Comparison of ENCODE assay signal across 9 cellular contexts in genomic region chr12:106345739-106346138, GRCh38. TPM values are rescaled to one million over a fixed set of nuclear protein-coding genes. Genes with fewer than 3 reads are reported as not detected.
A peak's percentile ranks its signal among the peaks of the same experiment; 100 is the strongest.
DNase-seq lines count a peak whose midpoint lies in the region; ATAC-seq and TF ChIP-seq lines count a peak whose summit lies in the region.
"Had no signal": no experiment of that assay in that cellular context is flagged by ENCODE, and none has a peak within 500 bp of the region (broad histone marks: within the 10 kb centered on the region; RNA-seq: fewer than 3 reads in every experiment).

No MANE protein-coding gene starts in this region.

- H3K27ac ChIP-seq in HEK293 (ENCODE audit: extremely low read depth, low read depth, low read length) = no peak overlapping the region
- no peak overlapping the region for H3K27ac ChIP-seq in foreskin keratinocyte

- DNase-seq in AG09319 (ENCODE audit: extremely low read depth, low read depth) (no peak), SKM-1 (lab: John Stamatoyannopoulos, UW; ENCODE audit: unreplicated experiment) (peak; percentile 1), foreskin keratinocyte (peak; percentile 73 to 77), progenitor cell of endocrine pancreas (ENCODE audit: low spot score, unreplicated experiment) (no peak), germinal center (ENCODE audit: low spot score) (no peak), DMS79 (lab: John Stamatoyannopoulos, UW) (no peak)

- H3K36me3 Mint-ChIP-seq in progenitor cell of endocrine pancreas (ENCODE audit: insufficient read depth) = peaks cover 2% of the 10 kb centered on the region

- CTCF ChIA-PET in HEK293 (lab: Yijun Ruan, JAX) = interaction anchor here (0.7 to 1.4 kb wide), 6 partner anchors 9 to 119 kb away, joined by 3 to 9 read pairs (median 4); partner anchors contain the start of gene POLR3B

- no peak overlapping the region for H3K27ac Mint-ChIP-seq in progenitor cell of endocrine pancreas
- H3K27ac Mint-ChIP-seq: stimulated activated naive CD8-positive, alpha-beta T cell treated with anti-CD3 and anti-CD28 coated beads, Interleukin-15, Interleukin-2, amounts not matched to agents 100 ng/mL and 50 ng/mL, for 24 hours had no signal

- peaks cover 0 to 3% of the 10 kb centered on the region in 2 experiments; a peak in 2 of 3 replicates for H3K36me3 ChIP-seq in HEK293 (ENCODE audit: control insufficient read depth in 2 of 2, insufficient read depth in 1 of 2, low read length in 2 of 2)

- H3K9me3 ChIP-seq in HEK293 (ENCODE audit: control insufficient read depth, insufficient read depth, low read depth, low read length) = no peaks in the 10 kb centered on the region

- no peak overlapping the region for H3K4me3 ChIP-seq in HEK293 (ENCODE audit: low read depth, low read length)

- no peak overlapping the region for H3K4me3 Mint-ChIP-seq in progenitor cell of endocrine pancreas (ENCODE audit: low read depth)
- H3K4me3 Mint-ChIP-seq: stimulated activated naive CD8-positive, alpha-beta T cell treated with anti-CD3 and anti-CD28 coated beads, Interleukin-15, Interleukin-2, amounts not matched to agents 100 ng/mL and 50 ng/mL, for 24 hours had no signal

- TF ChIP-seq CTCF in AG09319 (IDR thresholded peaks at IDR 0.05; ENCODE audit: low read depth, low read length) = peak; percentile 32
- TF ChIP-seq CTCF in HEK293 (tag by site-specific recombination; IDR thresholded peaks at IDR 0.05) = 0 out of 2 replicates have a peak, but pooled peaks have one; percentile 15
- TF ChIP-seq CTCF in foreskin keratinocyte (conservative IDR thresholded peaks at IDR 0.05) = peak; percentile 61
- peak; percentile 58 for TF ChIP-seq CTCF in progenitor cell of endocrine pancreas (IDR thresholded peaks at IDR 0.05; ENCODE audit: unreplicated experiment)

- no peaks in the 10 kb centered on the region for H3K4me1 ChIP-seq in HEK293 (ENCODE audit: control insufficient read depth, insufficient read depth, low read length)
- H3K4me1 ChIP-seq in foreskin keratinocyte = peaks cover 9% of the 10 kb centered on the region

- peaks cover 21% of the 10 kb centered on the region for H3K4me1 Mint-ChIP-seq in progenitor cell of endocrine pancreas (ENCODE audit: low read depth)

- no peaks in the 10 kb centered on the region for H3K9me3 Mint-ChIP-seq in progenitor cell of endocrine pancreas (ENCODE audit: low read depth)
- H3K9me3 Mint-ChIP-seq: stimulated activated naive CD8-positive, alpha-beta T cell treated with anti-CD3 and anti-CD28 coated beads, Interleukin-15, Interleukin-2, amounts not matched to agents 100 ng/mL and 50 ng/mL, for 24 hours had no signal

- peaks cover 3% of the 10 kb centered on the region for H3K27me3 ChIP-seq in foreskin keratinocyte

- H3K27me3 Mint-ChIP-seq in progenitor cell of endocrine pancreas = peaks cover 6% of the 10 kb centered on the region
- H3K27me3 Mint-ChIP-seq: stimulated activated naive CD8-positive, alpha-beta T cell treated with anti-CD3 and anti-CD28 coated beads, Interleukin-15, Interleukin-2, amounts not matched to agents 100 ng/mL and 50 ng/mL, for 24 hours had no signal

- peak; percentile 58 for ATAC-seq in foreskin keratinocyte
- ATAC-seq in GM21529 (IDR thresholded peaks at IDR 0.05; ENCODE audit: unreplicated experiment) = no peak

- POLR2A ChIA-PET in HEK293 (lab: Yijun Ruan, JAX) = interaction anchor here (1.1 kb wide), 1 partner anchor 13 kb away, joined by 3 read pairs; no protein-coding TSS in a partner anchor

TF ChIP-seq in HEK293, 187 proteins besides CTCF, POLR2A, EP300 and RAD21:
- peak; percentile 13; the same call in 1 of the 2 replicates for TF ChIP-seq ZNF654 (tag by site-specific recombination; IDR thresholded peaks at IDR 0.05; ENCODE audit: low read depth)
- no peak for TF ChIP-seq ZNF513 (tag by site-specific recombination; IDR thresholded peaks at IDR 0.05)
- TF ChIP-seq SP7 (tag by site-specific recombination; IDR thresholded peaks at IDR 0.05) = no peak
- TF ChIP-seq ZNF24 (tag by site-specific recombination; IDR thresholded peaks at IDR 0.05) = no peak
- TF ChIP-seq KLF10 (tag by site-specific recombination; IDR thresholded peaks at IDR 0.05) = no peak
- no peak for TF ChIP-seq ZNF341 (tag by site-specific recombination; IDR thresholded peaks at IDR 0.05; ENCODE audit: low read depth)
- no peak for TF ChIP-seq ZNF16 (tag by site-specific recombination; IDR thresholded peaks at IDR 0.05; ENCODE audit: low read depth)
TF ChIP-seq in HEK293: peak in this region for 1.

RNA-seq across cellular contexts. Expression of gene POLR3B, which starts 11.8 kb away (rescaled TPM):
- total RNA-seq in foreskin keratinocyte (11.4 and 14.0 TPM in 2 replicates), progenitor cell of endocrine pancreas (11.8 and 12.3 TPM in 2 replicates)
- 4.4 and 5.5 TPM in 2 replicates for polyA plus RNA-seq in foreskin keratinocyte

RNA-seq across cellular contexts. Expression of gene TCP11L2, which starts 43.2 kb away (rescaled TPM):
- total RNA-seq in foreskin keratinocyte (4.1 and 5.9 TPM in 2 replicates), progenitor cell of endocrine pancreas (14.8 and 16.1 TPM in 2 replicates)
- polyA plus RNA-seq in foreskin keratinocyte = 0.39 and 0.57 TPM in 2 replicates

Comparison
In these comparisons a context has a peak if more than half of its experiments do, and no peak if none do; other contexts are left out.
1. DNase-seq: peak in SKM-1 (single experiment) and foreskin keratinocyte (2 of 2); none in AG09319 (single experiment), progenitor cell of endocrine pancreas (single experiment), germinal center (single experiment) and DMS79 (single experiment).
2. Peak in every context shown above with its lines, with median percentiles within 50 percentile points of each other: CTCF ChIP-seq.